1 cellular context compared by ENCODE assay signal in genomic region chr21:17501107-17502006, GRCh38.
TF ChIP-seq lines count a peak whose summit lies in the region.

No MANE protein-coding gene starts in this region.

TF ChIP-seq in HEK293, 187 proteins besides CTCF, POLR2A, EP300 and RAD21 (continued from another document and continues in another):
- TF ChIP-seq PRDM2 (tag by site-specific recombination; IDR thresholded peaks at IDR 0.05; ENCODE audit: borderline replicate concordance) (no peak), ZNF324 (tag by site-specific recombination; IDR thresholded peaks at IDR 0.05) (peak; percentile 69; the same call in 1 of the 2 replicates), PRDM4 (tag by site-specific recombination; IDR thresholded peaks at IDR 0.05) (peak; percentile 86), ZNF510 (tag by site-specific recombination; IDR thresholded peaks at IDR 0.05; ENCODE audit: insufficient replicate concordance) (no peak), ZBTB44 (tag by site-specific recombination; IDR thresholded peaks at IDR 0.05) (peak; percentile 91), ZSCAN18 (tag by site-specific recombination; IDR thresholded peaks at IDR 0.05) (no peak), PATZ1 (tag by site-specific recombination; IDR thresholded peaks at IDR 0.05) (peak; percentile 84), ZNF792 (tag by site-specific recombination; IDR thresholded peaks at IDR 0.05) (no peak), ZNF549 (tag by site-specific recombination; IDR thresholded peaks at IDR 0.05) (no peak), IKZF3 (tag by site-specific recombination; IDR thresholded peaks at IDR 0.05) (peak; percentile 79), REST (tag by site-specific recombination; IDR thresholded peaks at IDR 0.05) (no peak), ZNF560 (tag by site-specific recombination; IDR thresholded peaks at IDR 0.05; ENCODE audit: borderline replicate concordance) (no peak), ZNF175 (tag by site-specific recombination; IDR thresholded peaks at IDR 0.05) (no peak), ZBTB49 (tag by site-specific recombination; IDR thresholded peaks at IDR 0.05; ENCODE audit: low read depth) (no peak), OSR2 (tag by site-specific recombination; IDR thresholded peaks at IDR 0.05) (peak; percentile 95), ZEB2 (tag by site-specific recombination; IDR thresholded peaks at IDR 0.05) (peak; percentile 75), KLF8 (tag by site-specific recombination; IDR thresholded peaks at IDR 0.05) (peak; percentile 73), INSM2 (tag by site-specific recombination; IDR thresholded peaks at IDR 0.05) (no peak), ZNF423 (tag by site-specific recombination; IDR thresholded peaks at IDR 0.05) (no peak), ZNF248 (tag by site-specific recombination; IDR thresholded peaks at IDR 0.05) (no peak), WT1 (tag by site-specific recombination; IDR thresholded peaks at IDR 0.05) (peak; percentile 86), PRDM6 (tag by site-specific recombination; IDR thresholded peaks at IDR 0.05) (peak; percentile 77), FEZF1 (tag by site-specific recombination; IDR thresholded peaks at IDR 0.05) (peak; percentile 83), MYNN (tag by site-specific recombination; IDR thresholded peaks at IDR 0.05; ENCODE audit: borderline replicate concordance) (no peak), ZNF416 (tag by site-specific recombination; IDR thresholded peaks at IDR 0.05) (no peak), ZNF610 (tag by site-specific recombination; IDR thresholded peaks at IDR 0.05; ENCODE audit: borderline replicate concordance) (no peak), MEIS1 (CRISPR knock-in tag; IDR thresholded peaks at IDR 0.05; ENCODE audit: borderline replicate concordance) (peak; percentile 35; the same call in 1 of the 2 replicates), ELK4 (IDR thresholded peaks at IDR 0.05; ENCODE audit: borderline replicate concordance, low read depth, low read length) (no peak)
